ENCODE assay signal across 1 cellular context in the genomic region with DNA sequence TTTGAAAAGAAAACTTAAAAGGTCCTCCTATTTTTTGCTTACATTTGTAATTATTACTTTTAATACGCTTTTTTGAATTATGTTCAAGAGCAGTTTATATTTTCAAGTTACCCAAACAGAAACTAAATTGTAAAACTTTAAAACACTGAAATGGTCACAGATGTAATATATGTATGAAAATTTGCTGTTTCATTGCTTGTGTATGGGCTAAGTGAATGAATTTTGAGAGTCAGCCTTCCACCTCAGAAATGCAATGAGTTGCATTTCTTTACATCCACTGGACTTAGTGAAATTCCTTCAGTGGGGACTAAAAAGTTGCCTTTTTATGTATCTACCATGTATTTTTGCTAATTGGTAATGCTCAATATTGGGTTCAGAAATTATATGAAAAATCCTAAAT.
TF ChIP-seq lines count a peak whose summit lies in the region.

No MANE protein-coding gene starts in this region.

TF ChIP-seq in SK-N-SH treated with all-trans-retinoic acid at 6 μM for 48 hours, 23 proteins besides CTCF, POLR2A, EP300 and RAD21 (continued from another document):
- TF ChIP-seq, protein P1, sequence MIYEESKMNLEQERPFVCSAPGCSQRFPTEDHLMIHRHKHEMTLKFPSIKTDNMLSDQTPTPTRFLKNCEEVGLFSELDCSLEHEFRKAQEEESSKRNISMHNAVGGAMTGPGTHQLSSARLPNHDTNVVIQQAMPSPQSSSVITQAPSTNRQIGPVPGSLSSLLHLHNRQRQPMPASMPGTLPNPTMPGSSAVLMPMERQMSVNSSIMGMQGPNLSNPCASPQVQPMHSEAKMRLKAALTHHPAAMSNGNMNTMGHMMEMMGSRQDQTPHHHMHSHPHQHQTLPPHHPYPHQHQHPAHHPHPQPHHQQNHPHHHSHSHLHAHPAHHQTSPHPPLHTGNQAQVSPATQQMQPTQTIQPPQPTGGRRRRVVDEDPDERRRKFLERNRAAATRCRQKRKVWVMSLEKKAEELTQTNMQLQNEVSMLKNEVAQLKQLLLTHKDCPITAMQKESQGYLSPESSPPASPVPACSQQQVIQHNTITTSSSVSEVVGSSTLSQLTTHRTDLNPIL (CRISPR knock-in tag; IDR thresholded peaks at IDR 0.05; ENCODE audit: low read depth) = no peak
- no peak for TF ChIP-seq SNAI2 (CRISPR knock-in tag; IDR thresholded peaks at IDR 0.05)
